Comparison of ENCODE assay signal across 9 cellular contexts in the genomic region with DNA sequence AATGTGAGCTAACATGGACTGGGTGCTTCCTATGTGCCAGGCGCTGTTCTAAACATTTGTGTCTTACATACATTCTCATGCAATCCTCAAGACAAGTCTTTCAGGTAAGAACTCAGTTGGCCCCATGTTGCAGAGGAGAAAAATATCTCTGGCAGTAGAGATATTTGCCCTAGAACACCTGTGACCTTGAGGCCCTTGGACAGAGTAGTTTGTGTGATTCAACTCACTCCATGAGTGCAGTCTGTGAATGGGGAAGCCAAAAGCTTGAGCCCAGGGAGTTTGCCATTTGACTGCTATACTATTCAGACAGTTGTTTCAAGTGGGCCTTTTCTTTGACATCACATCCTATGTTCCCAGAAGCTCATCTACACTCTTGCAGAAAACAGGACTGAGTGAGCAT.
"Had no signal": no experiment of that assay in that cellular context is flagged by ENCODE, and none has a peak within 500 bp of the region (broad histone marks: within the 10 kb centered on the region; RNA-seq: fewer than 3 reads in every experiment).

No MANE protein-coding gene starts in this region.

- H3K9me3 ChIP-seq: HAP-1 had no signal

- H3K9ac ChIP-seq: GM23248 had no signal

- H3K9me3 Mint-ChIP-seq: HFFc6 had no signal

- H3K27ac Mint-ChIP-seq: HFFc6 had no signal

- ATAC-seq: HCT116, K562 had no signal

- H3K4me3 ChIP-seq: GM23248, HAP-1, K562 had no signal

- H2AFZ ChIP-seq: GM23248 had no signal

- H3K4me1 ChIP-seq: HAP-1 had no signal

- H3K27ac ChIP-seq: GM23248, HL-60 had no signal

- H3K4me3 Mint-ChIP-seq: HFFc6 had no signal

- FAIRE-seq: K562 had no signal

- DNase-seq: GOT3, H7, IMR-90 had no signal

- H3K36me3 ChIP-seq: HAP-1 had no signal
